Comparison of ENCODE assay signal across 29 cellular contexts in genomic region chr3:37676885-37677284, GRCh38.
"Had no signal": no experiment of that assay in that cellular context is flagged by ENCODE, and none has a peak within 500 bp of the region (broad histone marks: within the 10 kb centered on the region; RNA-seq: fewer than 3 reads in every experiment).

No MANE protein-coding gene starts in this region.

- H3K27me3 Mint-ChIP-seq: dendritic cell treated with granulocyte-macrophage colony-stimulating factor and Interleukin-4, amounts not matched to agents 40 ng/mL and 50 ng/mL, for 4 days; stimulated activated memory B cell treated with anti-CD40 and anti-IgM and Interleukin-4, amounts not matched to agents 10 μg/mL and 1 μg/mL and 100 μg/mL, for 72 hours had no signal

- H3K4me3 ChIP-seq: esophagus muscularis mucosa, heart right ventricle, left lung, neural progenitor cell, prostate gland, right atrium auricular region, sigmoid colon, spleen, testis, tibial nerve, upper lobe of left lung had no signal

- H3K4me1 ChIP-seq: neural progenitor cell, prostate gland, testis, upper lobe of left lung had no signal

- H3K36me3 ChIP-seq: esophagus muscularis mucosa, heart right ventricle, left lung, neural progenitor cell, prostate gland, right atrium auricular region, sigmoid colon, spleen, tibial nerve, upper lobe of left lung had no signal

- FAIRE-seq: colon, endothelial cell of umbilical vein, keratinocyte, urothelium cell line had no signal

- H3K27ac ChIP-seq: esophagus muscularis mucosa, heart right ventricle, left lung, neural progenitor cell, prostate gland, right atrium auricular region, sigmoid colon, testis, tibial nerve, upper lobe of left lung had no signal

- H3K9ac ChIP-seq: neural progenitor cell had no signal

- H3K36me3 Mint-ChIP-seq: immature natural killer cell; mesothelial cell of epicardium; naive thymus-derived CD4-positive, alpha-beta T cell; neural progenitor cell; stimulated activated memory B cell treated with anti-CD40 and anti-IgM and Interleukin-4, amounts not matched to agents 10 μg/mL and 1 μg/mL and 100 μg/mL, for 72 hours had no signal

- DNase-seq: effector CD8-positive, alpha-beta T cell; foreskin melanocyte; glutamatergic neuron; heart right ventricle; hypothalamus; immature natural killer cell; left lung; mesenchymal stem cell; naive thymus-derived CD4-positive, alpha-beta T cell; sigmoid colon; spleen; stimulated activated CD4-positive, alpha-beta T cell treated with anti-CD3 and anti-CD28 coated beads, Interleukin-4, amount 100 ng/mL, for 4 hours; stimulated activated naive CD8-positive, alpha-beta T cell treated with anti-CD3 and anti-CD28 coated beads, Interleukin-15, Interleukin-2, amounts not matched to agents 100 U/mL and 50 U/mL, for 24 hours; substantia nigra; testis; upper lobe of left lung had no signal

- H3K27me3 ChIP-seq: esophagus muscularis mucosa, heart right ventricle, left lung, neural progenitor cell, right atrium auricular region, sigmoid colon, spleen, testis, tibial nerve, upper lobe of left lung had no signal

- H3K9me3 Mint-ChIP-seq: dendritic cell treated with granulocyte-macrophage colony-stimulating factor and Interleukin-4, amounts not matched to agents 40 ng/mL and 50 ng/mL, for 4 days; mesothelial cell of epicardium; naive thymus-derived CD4-positive, alpha-beta T cell; nephron; neural progenitor cell had no signal

- H3K4me3 Mint-ChIP-seq: dendritic cell treated with granulocyte-macrophage colony-stimulating factor and Interleukin-4, amounts not matched to agents 40 ng/mL and 50 ng/mL, for 4 days; immature natural killer cell; mesothelial cell of epicardium; naive thymus-derived CD4-positive, alpha-beta T cell; nephron; neural progenitor cell; stimulated activated memory B cell treated with anti-CD40 and anti-IgM and Interleukin-4, amounts not matched to agents 10 μg/mL and 1 μg/mL and 100 μg/mL, for 72 hours had no signal

- ATAC-seq: heart right ventricle; left lung; naive thymus-derived CD4-positive, alpha-beta T cell; stimulated activated memory B cell treated with anti-CD40 and anti-IgM and Interleukin-4, amounts not matched to agents 10 μg/mL and 1 μg/mL and 100 μg/mL, for 72 hours; stimulated activated naive CD8-positive, alpha-beta T cell treated with anti-CD3 and anti-CD28 coated beads, Interleukin-15, Interleukin-2, amounts not matched to agents 100 U/mL and 50 U/mL, for 24 hours had no signal

- H3K27ac Mint-ChIP-seq: dendritic cell treated with granulocyte-macrophage colony-stimulating factor and Interleukin-4, amounts not matched to agents 40 ng/mL and 50 ng/mL, for 4 days; immature natural killer cell; mesothelial cell of epicardium; naive thymus-derived CD4-positive, alpha-beta T cell; neural progenitor cell; stimulated activated memory B cell treated with anti-CD40 and anti-IgM and Interleukin-4, amounts not matched to agents 10 μg/mL and 1 μg/mL and 100 μg/mL, for 72 hours had no signal

- H3K9me3 ChIP-seq: esophagus muscularis mucosa, heart right ventricle, left lung, prostate gland, right atrium auricular region, sigmoid colon, spleen, testis, tibial nerve, upper lobe of left lung had no signal

- H3K4me1 Mint-ChIP-seq: immature natural killer cell; naive thymus-derived CD4-positive, alpha-beta T cell; stimulated activated memory B cell treated with anti-CD40 and anti-IgM and Interleukin-4, amounts not matched to agents 10 μg/mL and 1 μg/mL and 100 μg/mL, for 72 hours had no signal
